20 cellular contexts compared by ENCODE assay signal in genomic region chr7:123133924-123134323, GRCh38.
DNase-seq lines count a peak whose midpoint lies in the region; ATAC-seq, FAIRE-seq and TF ChIP-seq lines count a peak whose summit lies in the region.
"Had no signal": no experiment of that assay in that cellular context is flagged by ENCODE, and none has a peak within 500 bp of the region (broad histone marks: within the 10 kb centered on the region; RNA-seq: fewer than 3 reads in every experiment).

No MANE protein-coding gene starts in this region.

- no peak overlapping the region for H4K5ac ChIP-seq in H1 (ENCODE audit: insufficient read length, low read depth, low read length)

- no TSS peak for BruUV-seq in HepG2 (replicated peaks; lab: Mats Ljungman, UMichigan)

- no peak overlapping the region for H2BK5ac ChIP-seq in H1 (ENCODE audit: low read depth, low read length)

- H3K27me3 ChIP-seq in HepG2 (ENCODE audit: control insufficient read depth in 1 of 2, insufficient read depth in 2 of 2, low read length in 2 of 2) (no peaks in the 10 kb centered on the region), right lobe of liver (no peaks in the 10 kb centered on the region), H1 (replicated peaks in 1 of 4; ENCODE audit: control insufficient read depth in 3 of 4, extremely low read depth in 1 of 4, insufficient read depth in 3 of 4, low read length in 3 of 4) (no peaks in the 10 kb centered on the region)
- H3K27me3 ChIP-seq: BLaER1 treated with 17β-estradiol and CSF1 and Interleukin-3, amounts not matched to agents 10 nM and 100 nM had no signal

- H3K79me1 ChIP-seq in H1 (ENCODE audit: low read depth, low read length), result no peaks in the 10 kb centered on the region

- H3K36me3 ChIP-seq in HepG2 (replicated peaks in 1 of 2; ENCODE audit: control insufficient read depth in 1 of 2, insufficient read depth in 2 of 2, low read length in 2 of 2) (no peaks in the 10 kb centered on the region), right lobe of liver (no peaks in the 10 kb centered on the region), H1 (ENCODE audit: control insufficient read depth in 2 of 4, insufficient read depth in 4 of 4, low read length in 3 of 4) (no peaks in the 10 kb centered on the region)
- H3K36me3 ChIP-seq: BLaER1 treated with 17β-estradiol and CSF1 and Interleukin-3, amounts not matched to agents 10 nM and 100 nM had no signal

- POLR2A ChIA-PET in HepG2 (lab: Yijun Ruan, JAX), result no interaction called here
- POLR2A ChIA-PET in H1 (lab: Charles Lee; ENCODE audit: partially characterized antibody), result no interaction called here

- TF ChIP-seq POLR2A in HepG2 (IDR thresholded peaks at IDR 0.05; ENCODE audit: insufficient read depth in 1 of 2, low read depth in 2 of 2, low read length in 2 of 2) (no peak), right lobe of liver (IDR thresholded peaks at IDR 0.05) (no peak), H1 (IDR thresholded peaks at IDR 0.05; ENCODE audit: control extremely low read depth in 1 of 2, low read depth in 2 of 2, low read length in 2 of 2) (no peak)

- H3K4me1 ChIP-seq in HepG2 (ENCODE audit: insufficient read depth, low read length) (no peaks in the 10 kb centered on the region), right lobe of liver (no peaks in the 10 kb centered on the region), H1 (replicated peaks in 1 of 4; ENCODE audit: control insufficient read depth in 3 of 4, insufficient read depth in 4 of 4, low read length in 3 of 4) (no peaks in the 10 kb centered on the region)
- H3K4me1 ChIP-seq: A549; BLaER1 treated with 17β-estradiol and CSF1 and Interleukin-3, amounts not matched to agents 10 nM and 100 nM; Caco-2 had no signal

- H3K56ac ChIP-seq in H1 (replicated peaks; ENCODE audit: insufficient read length, low read depth, low read length), result no peak overlapping the region

- no peak overlapping the region for H3K9ac ChIP-seq in HepG2 (ENCODE audit: insufficient read depth, low read depth, low read length)
- no peak overlapping the region for H3K9ac ChIP-seq in H1 (replicated peaks in 1 of 4; ENCODE audit: extremely low read depth in 1 of 4, low read depth in 3 of 4, low read length in 3 of 4)
- H3K9ac ChIP-seq: BLaER1 treated with 17β-estradiol and CSF1 and Interleukin-3, amounts not matched to agents 10 nM and 100 nM had no signal

- no peak overlapping the region for H2AK5ac ChIP-seq in H1 (ENCODE audit: low read depth, low read length)

- TF ChIP-seq RAD21 in HepG2 (CRISPR knock-in tag; IDR thresholded peaks at IDR 0.05) (no peak), Ishikawa (IDR thresholded peaks at IDR 0.05; ENCODE audit: low read depth) (no peak), H1 (IDR thresholded peaks at IDR 0.05 in 1 of 2, conservative IDR thresholded peaks at IDR 0.05 in 1 of 2; ENCODE audit: low read depth in 2 of 2, low read length in 2 of 2) (no peak)

- TF ChIP-seq EP300 in HepG2 (IDR thresholded peaks at IDR 0.05; ENCODE audit: low read depth in 2 of 2, low read length in 2 of 2), result no peak
- no peak for TF ChIP-seq EP300 in HepG2 (CRISPR knock-in tag; IDR thresholded peaks at IDR 0.05; ENCODE audit: borderline replicate concordance)
- no peak for TF ChIP-seq EP300 in Ishikawa (IDR thresholded peaks at IDR 0.05; ENCODE audit: borderline replicate concordance)
- TF ChIP-seq EP300 in H1 (IDR thresholded peaks at IDR 0.05; ENCODE audit: borderline replicate concordance in 1 of 2, low read depth in 2 of 2, low read length in 2 of 2), result no peak

- FAIRE-seq in HepG2 (lab: Jason Lieb, UNC) (no peak), H1 (lab: Jason Lieb, UNC) (no peak)
- FAIRE-seq: A549, D721Med, G401.6, GM12891, GM19239 had no signal

- H3K79me2 ChIP-seq in HepG2 (ENCODE audit: insufficient read depth, low read length) (no peaks in the 10 kb centered on the region), H1 (ENCODE audit: control insufficient read depth in 1 of 2, insufficient read depth in 2 of 2, low read length in 2 of 2) (no peaks in the 10 kb centered on the region)

- H3K23me2 ChIP-seq in H1 (ENCODE audit: low read depth, low read length), result no peaks in the 10 kb centered on the region

- TF ChIP-seq CTCF in HepG2 (CRISPR knock-in tag; IDR thresholded peaks at IDR 0.05), result no peak
- no peak for TF ChIP-seq CTCF in right lobe of liver (IDR thresholded peaks at IDR 0.05)
- TF ChIP-seq CTCF in H1 (IDR thresholded peaks at IDR 0.05; ENCODE audit: control extremely low read depth in 1 of 3, insufficient read depth in 1 of 3, low read depth in 1 of 3, low read length in 3 of 3), result no peak

- H3K23ac ChIP-seq in H1 (ENCODE audit: insufficient read length), result no peak overlapping the region

- H3K4me2 ChIP-seq in HepG2 (ENCODE audit: low read depth, low read length) (no peak overlapping the region), H1 (ENCODE audit: insufficient read depth in 1 of 2, low read depth in 2 of 2, low read length in 2 of 2) (no peak overlapping the region)
- H3K4me2 ChIP-seq: A549; BLaER1 treated with 17β-estradiol and CSF1 and Interleukin-3, amounts not matched to agents 10 nM and 100 nM had no signal

- no peak overlapping the region for H3K27ac ChIP-seq in HepG2 (ENCODE audit: extremely low read length, insufficient read depth, low read length)
- no peak overlapping the region for H3K27ac ChIP-seq in right lobe of liver
- no peak overlapping the region for H3K27ac ChIP-seq in H1 (ENCODE audit: low read depth, low read length)
- H3K27ac ChIP-seq: A549; BLaER1 treated with 17β-estradiol and CSF1 and Interleukin-3, amounts not matched to agents 10 nM and 100 nM; C4-2B had no signal

- intact Hi-C loops in HepG2 (cut with micrococcal nuclease; ENCODE audit: unreplicated experiment) (no loop called here), right lobe of liver (cut with DNase I) (no loop called here)

- 65% methylated on average over 5 of the region's 5 CpGs for whole genome bisulfite sequencing in HepG2 (ENCODE audit: low lambda C conversion rate)
- WGBS in right lobe of liver (ENCODE audit: insufficient coverage, low coverage, low lambda C conversion rate, missing lambda C conversion rate), result 77% methylated on average over 5 of the region's 5 CpGs
- WGBS in H1 (ENCODE audit: extremely low coverage in 1 of 2, insufficient coverage in 1 of 2, insufficient read length in 1 of 2, insufficient replicate concordance in 2 of 2, low coverage in 1 of 2, low lambda C conversion rate in 2 of 2, missing lambda C conversion rate in 1 of 2), 2 experiments, result 88% methylated on average over 5 of the region's 5 CpGs; no CpG with 5 or more reads in 1 of the 2 experiments

- H3K4ac ChIP-seq in H1 (replicated peaks; ENCODE audit: insufficient read length, low read depth, low read length), result no peak overlapping the region

- DNase-seq in HepG2 (ENCODE audit: low spot score) (no peak), right lobe of liver (no peak), H1 (ENCODE audit: low read depth in 1 of 2, low spot score in 2 of 2) (no peak), 8988T (no peak)
- DNase-seq: AML-193; Caco-2; Calu3; CD4-positive, alpha-beta T cell; CD8-positive, alpha-beta T cell; DMS79 treated with DMSO at 0.1 percent for 48 hours; GF-D8 had no signal

- H2BK15ac ChIP-seq in H1 (ENCODE audit: low read length), result no peak overlapping the region

- H4K91ac ChIP-seq in H1 (replicated peaks; ENCODE audit: insufficient read length, low read length), result no peak overlapping the region

- ATAC-seq in HepG2 (no peak), right lobe of liver (no peak), HG03095 (IDR thresholded peaks at IDR 0.05; ENCODE audit: unreplicated experiment) (no peak)
- ATAC-seq: A549; CD8-positive, alpha-beta T cell had no signal

- no peak overlapping the region for H3K18ac ChIP-seq in H1 (ENCODE audit: extremely low read depth, low read length)

- H3K14ac ChIP-seq in H1 (ENCODE audit: insufficient read length), result no peak overlapping the region

- in situ Hi-C loops in HepG2 (cut with HindIII; ENCODE audit: extremely low pct_ligation_motif_present, low pct_unique_long_range_greater_than_20kb), result no loop called here

- no peak overlapping the region for H2BK20ac ChIP-seq in H1 (ENCODE audit: low read length)

- H3K4me3 ChIP-seq in HepG2 (replicated peaks in 1 of 3; ENCODE audit: insufficient read depth in 1 of 3, low read depth in 2 of 3, low read length in 3 of 3) (no peak overlapping the region), right lobe of liver (no peak overlapping the region), H1 (ENCODE audit: extremely low read depth in 1 of 4, insufficient read depth in 2 of 4, low read depth in 3 of 4, low read length in 4 of 4) (no peak overlapping the region)
- H3K4me3 ChIP-seq: A549; BLaER1 treated with 17β-estradiol and CSF1 and Interleukin-3, amounts not matched to agents 10 nM and 100 nM had no signal

- no peak overlapping the region for H4K8ac ChIP-seq in H1 (ENCODE audit: extremely low read depth, insufficient read depth, low read length)

- H4K20me1 ChIP-seq in HepG2 (ENCODE audit: insufficient read depth, low read length), result no peaks in the 10 kb centered on the region
- H4K20me1 ChIP-seq in H1 (replicated peaks in 1 of 2; ENCODE audit: control insufficient read depth in 1 of 2, insufficient read depth in 2 of 2, low read length in 2 of 2), result no peaks in the 10 kb centered on the region
- H4K20me1 ChIP-seq: BLaER1 treated with 17β-estradiol and CSF1 and Interleukin-3, amounts not matched to agents 10 nM and 100 nM had no signal

- CTCF ChIA-PET in HepG2 (lab: Yijun Ruan, JAX; ENCODE audit: low intra/inter-chr PET ratio, low total read pairs), result no interaction called here
- CTCF ChIA-PET in H1 (lab: Charles Lee; ENCODE audit: partially characterized antibody), result interaction anchor here (1.2 to 1.3 kb wide), 2 partner anchors 20 to 23 kb away, joined by 3 to 5 read pairs; no protein-coding TSS in a partner anchor

- H3K9me3 ChIP-seq in HepG2 (ENCODE audit: low read length), result no peaks in the 10 kb centered on the region
- H3K9me3 ChIP-seq in right lobe of liver, result no peaks in the 10 kb centered on the region
- no peaks in the 10 kb centered on the region for H3K9me3 ChIP-seq in H1 (ENCODE audit: insufficient read depth in 2 of 2, low read depth in 1 of 2, low read length in 1 of 2)
- H3K9me3 ChIP-seq: A549; BLaER1 treated with 17β-estradiol and CSF1 and Interleukin-3, amounts not matched to agents 10 nM and 100 nM; Caco-2 had no signal

- no peak overlapping the region for H2BK120ac ChIP-seq in H1 (replicated peaks; ENCODE audit: low read depth, low read length)

- no peak overlapping the region for H2BK12ac ChIP-seq in H1 (ENCODE audit: low read depth, low read length)

- H2AFZ ChIP-seq in HepG2 (ENCODE audit: low read length) (no peak overlapping the region), H1 (ENCODE audit: low read length) (no peak overlapping the region)

TF ChIP-seq in HepG2, 621 proteins besides CTCF, POLR2A, EP300 and RAD21 (continues in another document):
- TF ChIP-seq MXI1 (IDR thresholded peaks at IDR 0.05; ENCODE audit: borderline replicate concordance, low read depth, low read length) (no peak), TBP (CRISPR knock-in tag; IDR thresholded peaks at IDR 0.05) (no peak)

TF ChIP-seq in Ishikawa, 13 proteins besides CTCF, POLR2A, EP300 and RAD21:
- TF ChIP-seq YY1 (IDR thresholded peaks at IDR 0.05; ENCODE audit: low read depth) (no peak), CEBPB (IDR thresholded peaks at IDR 0.05) (0 out of 2 replicates have a peak, but pooled peaks have one; percentile 43)

TF ChIP-seq in H1, 55 proteins besides CTCF, POLR2A, EP300 and RAD21:
- TF ChIP-seq POLR2AphosphoS5 (IDR thresholded peaks at IDR 0.05; ENCODE audit: low read depth, low read length) (no peak), CEBPB (IDR thresholded peaks at IDR 0.05; ENCODE audit: low read depth, low read length) (peak; percentile 84)

Comparison
In these comparisons a context has a peak if more than half of its experiments do, and no peak if none do; other contexts are left out.
1. Of the 41 proteins assayed by ChIP-seq in both HepG2 and H1: peak only in HepG2: none; only in H1: none; in both: CEBPB; in neither: 40.